1 cellular context compared by ENCODE assay signal in genomic region chr2:202425036-202425435, GRCh38.
A peak's percentile ranks its signal among the peaks of the same experiment; 100 is the strongest.
TF ChIP-seq lines count a peak whose summit lies in the region.

No MANE protein-coding gene starts in this region.

TF ChIP-seq in HCT116, 20 proteins besides CTCF, POLR2A, EP300 and RAD21 (continued from another document):
- peak; percentile 50 for TF ChIP-seq FOSL1 (IDR thresholded peaks at IDR 0.05; ENCODE audit: low read depth)
- no peak for TF ChIP-seq REST (IDR thresholded peaks at IDR 0.05; ENCODE audit: low read depth)
- no peak for TF ChIP-seq ATF3 (IDR thresholded peaks at IDR 0.05)
- TF ChIP-seq CBX3 (IDR thresholded peaks at IDR 0.05; ENCODE audit: low read depth): no peak
- TF ChIP-seq CEBPB (IDR thresholded peaks at IDR 0.05; ENCODE audit: low read depth): no peak
